1 cellular context compared by ENCODE assay signal in genomic region chr10:110535958-110536891, GRCh38.
TF ChIP-seq lines count a peak whose summit lies in the region.

No MANE protein-coding gene starts in this region.

TF ChIP-seq in GM12878, 131 proteins besides CTCF, POLR2A, EP300 and RAD21 (continued from another document):
- TF ChIP-seq, protein P1, sequence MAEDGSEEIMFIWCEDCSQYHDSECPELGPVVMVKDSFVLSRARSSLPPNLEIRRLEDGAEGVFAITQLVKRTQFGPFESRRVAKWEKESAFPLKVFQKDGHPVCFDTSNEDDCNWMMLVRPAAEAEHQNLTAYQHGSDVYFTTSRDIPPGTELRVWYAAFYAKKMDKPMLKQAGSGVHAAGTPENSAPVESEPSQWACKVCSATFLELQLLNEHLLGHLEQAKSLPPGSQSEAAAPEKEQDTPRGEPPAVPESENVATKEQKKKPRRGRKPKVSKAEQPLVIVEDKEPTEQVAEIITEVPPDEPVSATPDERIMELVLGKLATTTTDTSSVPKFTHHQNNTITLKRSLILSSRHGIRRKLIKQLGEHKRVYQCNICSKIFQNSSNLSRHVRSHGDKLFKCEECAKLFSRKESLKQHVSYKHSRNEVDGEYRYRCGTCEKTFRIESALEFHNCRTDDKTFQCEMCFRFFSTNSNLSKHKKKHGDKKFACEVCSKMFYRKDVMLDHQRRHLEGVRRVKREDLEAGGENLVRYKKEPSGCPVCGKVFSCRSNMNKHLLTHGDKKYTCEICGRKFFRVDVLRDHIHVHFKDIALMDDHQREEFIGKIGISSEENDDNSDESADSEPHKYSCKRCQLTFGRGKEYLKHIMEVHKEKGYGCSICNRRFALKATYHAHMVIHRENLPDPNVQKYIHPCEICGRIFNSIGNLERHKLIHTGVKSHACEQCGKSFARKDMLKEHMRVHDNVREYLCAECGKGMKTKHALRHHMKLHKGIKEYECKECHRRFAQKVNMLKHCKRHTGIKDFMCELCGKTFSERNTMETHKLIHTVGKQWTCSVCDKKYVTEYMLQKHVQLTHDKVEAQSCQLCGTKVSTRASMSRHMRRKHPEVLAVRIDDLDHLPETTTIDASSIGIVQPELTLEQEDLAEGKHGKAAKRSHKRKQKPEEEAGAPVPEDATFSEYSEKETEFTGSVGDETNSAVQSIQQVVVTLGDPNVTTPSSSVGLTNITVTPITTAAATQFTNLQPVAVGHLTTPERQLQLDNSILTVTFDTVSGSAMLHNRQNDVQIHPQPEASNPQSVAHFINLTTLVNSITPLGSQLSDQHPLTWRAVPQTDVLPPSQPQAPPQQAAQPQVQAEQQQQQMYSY (CRISPR knock-in tag; IDR thresholded peaks at IDR 0.05) = no peak
- TF ChIP-seq PAX8 (IDR thresholded peaks at IDR 0.05) = no peak
- TF ChIP-seq CREM (IDR thresholded peaks at IDR 0.05; ENCODE audit: low read depth) = peak; percentile 89
- no peak for TF ChIP-seq CHD1 (IDR thresholded peaks at IDR 0.05; ENCODE audit: low read depth, low read length)
